Comparison of ENCODE assay signal across 21 cellular contexts in the genomic region with DNA sequence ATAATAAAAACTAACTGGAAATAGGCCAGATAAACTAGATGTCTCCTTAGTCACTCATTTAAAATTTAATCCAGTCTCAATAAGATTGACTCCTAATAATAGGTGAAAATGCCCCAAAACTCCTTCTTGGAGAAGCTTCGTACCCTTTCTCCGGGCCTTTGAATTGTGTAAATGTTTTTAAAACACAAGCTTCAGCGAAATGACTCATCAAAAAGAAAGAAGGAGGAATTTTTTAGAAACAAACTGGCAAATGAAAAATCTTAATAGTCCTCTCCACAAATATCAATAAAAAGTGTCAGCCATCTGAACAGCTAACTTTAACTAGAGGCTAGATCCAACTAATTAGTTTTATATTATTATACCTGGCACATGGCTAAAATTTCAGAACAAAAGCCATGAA. TPM values are rescaled to one million over a fixed set of nuclear protein-coding genes. Genes with fewer than 3 reads are reported as not detected.
DNase-seq lines count a peak whose midpoint lies in the region; ATAC-seq, FAIRE-seq and TF ChIP-seq lines count a peak whose summit lies in the region.
"Not testable (repeated sequence)": the region's sequence is repeated elsewhere in the genome, so short reads cannot be mapped to it uniquely, and the experiment has no call there.
"Had no signal": no experiment of that assay in that cellular context is flagged by ENCODE, and none has a peak within 500 bp of the region (broad histone marks: within the 10 kb centered on the region; RNA-seq: fewer than 3 reads in every experiment).

No MANE protein-coding gene starts in this region.

- WGBS in K562 (ENCODE audit: insufficient coverage, low coverage, missing lambda C conversion rate): 56% methylated on average over 3 of the region's 3 CpGs

- not testable (repeated sequence) for H3K9me1 ChIP-seq in K562 (ENCODE audit: control insufficient read depth, insufficient read depth, low read length)

- not testable (repeated sequence) for H3K36me3 Mint-ChIP-seq in chondrocyte (ENCODE audit: low read depth); mesothelial cell of epicardium

- H3K4me1 ChIP-seq in K562 (replicated peaks in 1 of 2; ENCODE audit: control insufficient read depth in 2 of 2, insufficient read depth in 2 of 2, low read length in 2 of 2): not testable (repeated sequence)

- TF ChIP-seq EP300 in K562 (IDR thresholded peaks at IDR 0.05; ENCODE audit: low read length): not testable (repeated sequence)

- intact Hi-C loops in K562 (cut with micrococcal nuclease): not testable (repeated sequence)

- H3K27ac ChIP-seq in SK-N-MC: 0 out of 2 replicates have a peak overlapping the region, but pooled peaks have one; percentile 13
- H3K27ac ChIP-seq in K562 (ENCODE audit: extremely low read depth, low read depth, low read length): not testable (repeated sequence)

- H3K27ac Mint-ChIP-seq in chondrocyte (ENCODE audit: unreplicated experiment): peak overlapping the region; percentile 22
- peak overlapping the region; percentile 10 for H3K27ac Mint-ChIP-seq in mesothelial cell of epicardium

- not testable (repeated sequence) for H3K9ac ChIP-seq in SK-N-MC (ENCODE audit: insufficient read length); K562 (ENCODE audit: insufficient read depth in 1 of 2, low read depth in 2 of 2, low read length in 2 of 2)

- TF ChIP-seq RAD21 in K562 (CRISPR knock-in tag; conservative IDR thresholded peaks at IDR 0.05 in 1 of 2, IDR thresholded peaks at IDR 0.05 in 1 of 2): not testable (repeated sequence)

- peak overlapping the region; percentile 62 for H2AFZ ChIP-seq in K562 (ENCODE audit: low read depth, low read length)

- H3K27me3 Mint-ChIP-seq in chondrocyte (ENCODE audit: low read depth); mesothelial cell of epicardium (ENCODE audit: low read depth): not testable (repeated sequence)

- not testable (repeated sequence) for H3K4me3 Mint-ChIP-seq in chondrocyte (ENCODE audit: unreplicated experiment); mesothelial cell of epicardium

- not testable (repeated sequence) for TF ChIP-seq CTCF in K562 (IDR thresholded peaks at IDR 0.05 in 2 of 3, conservative IDR thresholded peaks at IDR 0.05 in 1 of 3; ENCODE audit: insufficient read depth in 2 of 3, low read depth in 1 of 3, low read length in 3 of 3); chondrocyte (IDR thresholded peaks at IDR 0.05); fibroblast of villous mesenchyme (IDR thresholded peaks at IDR 0.05; ENCODE audit: insufficient read depth, low read depth, low read length); mesothelial cell of epicardium (IDR thresholded peaks at IDR 0.05; ENCODE audit: unreplicated experiment)

- peak; percentile 45 for FAIRE-seq in GM19239 (lab: Jason Lieb, UNC)
- not testable (repeated sequence) for FAIRE-seq in K562 (lab: Jason Lieb, UNC)

- not testable (repeated sequence) for H3K9me3 ChIP-seq in SK-N-MC (ENCODE audit: low read depth, low read length); K562 (replicated peaks; ENCODE audit: control insufficient read depth, insufficient read depth, low read depth, low read length)

- not testable (repeated sequence) for H4K20me1 ChIP-seq in K562 (replicated peaks; ENCODE audit: control insufficient read depth, insufficient read depth, low read length)

- POLR2A ChIA-PET in K562 (lab: Yijun Ruan, JAX): not testable (repeated sequence)

- TF ChIP-seq POLR2A in K562 (conservative IDR thresholded peaks at IDR 0.05): not testable (repeated sequence)

- not testable (repeated sequence) for H3K9me3 Mint-ChIP-seq in chondrocyte (ENCODE audit: low read depth); mesothelial cell of epicardium

- not testable (repeated sequence) for H3K36me3 ChIP-seq in SK-N-MC (ENCODE audit: insufficient read depth, low read length); K562 (ENCODE audit: control insufficient read depth, insufficient read depth, low read length)

- ATAC-seq in K562: not testable (repeated sequence)

- not testable (repeated sequence) for BruUV-seq in K562 (replicated peaks; lab: Mats Ljungman, UMichigan)

- not testable (repeated sequence) for H3K27me3 ChIP-seq in K562 (ENCODE audit: control insufficient read depth in 2 of 2, insufficient read depth in 2 of 2, low read length in 2 of 2)

- DNase-seq in GM19239 (ENCODE audit: insufficient read length, low spot score); SK-N-MC (ENCODE audit: low read depth, low spot score); K562 (ENCODE audit: extremely low read depth in 1 of 4, low spot score in 3 of 4); chondrocyte (ENCODE audit: low spot score); mesothelial cell of epicardium (ENCODE audit: low spot score in 2 of 2, unreplicated experiment in 2 of 2): not testable (repeated sequence)
- DNase-seq in fibroblast of villous mesenchyme (ENCODE audit: low read depth): peak; percentile 18
- peak; percentile 0 for DNase-seq in left kidney (ENCODE audit: low read depth, low spot score)

- H3K4me2 ChIP-seq in K562 (ENCODE audit: insufficient read depth, low read length): not testable (repeated sequence)

- not testable (repeated sequence) for H3K4me3 ChIP-seq in SK-N-MC; K562; fibroblast of villous mesenchyme (ENCODE audit: low read depth, low read length)

- CTCF ChIA-PET in K562 (lab: Yijun Ruan, JAX; ENCODE audit: low intra/inter-chr PET ratio): not testable (repeated sequence)

- in situ Hi-C loops in K562 (cut with MboI): not testable (repeated sequence)

- not testable (repeated sequence) for H3K79me2 ChIP-seq in K562 (ENCODE audit: control insufficient read depth, insufficient read depth, low read length)

- peaks cover 11% of the 10 kb centered on the region for H3K4me1 Mint-ChIP-seq in chondrocyte (ENCODE audit: low read depth)
- H3K4me1 Mint-ChIP-seq in mesothelial cell of epicardium: peaks cover 12% of the 10 kb centered on the region

TF ChIP-seq in K562, 482 proteins besides CTCF, POLR2A, EP300 and RAD21 (continues in another document):
- TF ChIP-seq L3MBTL2 (IDR thresholded peaks at IDR 0.05) (peak; percentile 34; the same call in 1 of the 2 replicates), NFE2L1 (tag; IDR thresholded peaks at IDR 0.05; ENCODE audit: borderline replicate concordance, low read depth) (peak; percentile 49; the same call in 1 of the 2 replicates)

RNA-seq across cellular contexts. Expression of a gene that starts 33.9 kb away (rescaled TPM):
- 1.4 and 2.2 TPM in 2 replicates for total RNA-seq in K562 (2011; cell fraction: chromatin; rRNA removed; ENCODE audit: low replicate concordance)
- 1.3 and 2.0 TPM in 2 replicates for total RNA-seq in K562 (2011; cell fraction: nucleolus; rRNA removed)
- total RNA-seq in K562 (2011; cell fraction: nucleoplasm; rRNA removed): 2.4 and 2.8 TPM in 2 replicates
- total RNA-seq in K562 (2014; rRNA removed) (0.08 and 0.18 TPM in 2 replicates), K562 (2014; rRNA removed; fragmentation: Illumina TruSeq; extraction: Trizol) (0.40 and 0.54 TPM in 2 replicates), K562 (2015; rRNA removed; fragmentation: Illumina TruSeq; extraction: Trizol) (0.19 and 0.36 TPM in 2 replicates), K562 (2021) (0.11 and 0.49 TPM in 2 replicates), chondrocyte (not detected in 3 replicates), fibroblast of villous mesenchyme (not detected in 2 replicates), mesothelial cell of epicardium (not detected in 3 replicates)
- polyA plus RNA-seq in K562 (2011; rRNA removed) (0.87 and 1.1 TPM in 2 replicates), K562 (2014; fragmentation: Illumina TruSeq; extraction: Trizol) (0.27 and 0.35 TPM in 2 replicates), K562 (2014; fragmentation: Nextera tagmentation; extraction: Ambion mirVana) (under 1 TPM; 0.41 TPM), K562 (2014; rRNA removed) (0.27 and 0.36 TPM in 2 replicates)
- 0.18 and 0.25 TPM in 2 replicates for polyA plus RNA-seq in K562 (2011; cell fraction: cytosol; rRNA removed)
- polyA plus RNA-seq in K562 (2011; cell fraction: nucleus; rRNA removed): 0.95 and 1.6 TPM in 2 replicates
- 0.55 and 1.00 TPM in 2 replicates for polyA plus RNA-seq in K562 (2012)
- 1.1 and 1.4 TPM in 2 replicates for polyA minus RNA-seq in K562 (2011; rRNA and poly(A)+ RNA removed)
- polyA minus RNA-seq in K562 (2011; cell fraction: cytosol; rRNA and poly(A)+ RNA removed): not detected in 2 replicates
- 0.94 and 2.4 TPM in 2 replicates for polyA minus RNA-seq in K562 (2011; cell fraction: nucleus; rRNA and poly(A)+ RNA removed)
- total RNA-seq: A172; A673; B cell; Caco-2; Calu3; CD4-positive, alpha-beta memory T cell; CD4-positive, alpha-beta T cell; CD4-positive, CD25-positive, alpha-beta regulatory T cell; CD8-positive, alpha-beta memory T cell; CD8-positive, alpha-beta T cell; Daoy had no signal
- polyA plus RNA-seq: A549; AG04450; BJ; CD4-positive, alpha-beta memory T cell; CD4-positive, CD25-positive, alpha-beta regulatory T cell had no signal

RNA-seq across cellular contexts. Expression of a gene that starts 47.5 kb away (rescaled TPM):
- 0.81 and 1.4 TPM in 2 replicates for total RNA-seq in K562 (2011; cell fraction: chromatin; rRNA removed; ENCODE audit: low replicate concordance)
- 0.39 and 0.67 TPM in 2 replicates for total RNA-seq in K562 (2011; cell fraction: nucleolus; rRNA removed)
- 1.2 and 1.7 TPM in 2 replicates for total RNA-seq in K562 (2011; cell fraction: nucleoplasm; rRNA removed)
- total RNA-seq in K562 (2014; rRNA removed): 0.12 TPM in 1 of 2 replicates, not detected in the other
- total RNA-seq in K562 (2014; rRNA removed; fragmentation: Illumina TruSeq; extraction: Trizol): not detected in 2 replicates
- total RNA-seq in K562 (2015; rRNA removed; fragmentation: Illumina TruSeq; extraction: Trizol): 0.11 TPM in 2 replicates
- total RNA-seq in K562 (2021): 0.29 and 0.56 TPM in 2 replicates
- 0.24 and 0.32 TPM in 2 replicates for polyA plus RNA-seq in K562 (2011; rRNA removed)
- polyA plus RNA-seq in K562 (2011; cell fraction: cytosol; rRNA removed): 0.04 and 0.18 TPM in 2 replicates
- 0.37 and 0.51 TPM in 2 replicates for polyA plus RNA-seq in K562 (2011; cell fraction: nucleus; rRNA removed)
- polyA plus RNA-seq in K562 (2012): 0.21 TPM in 2 replicates
- 0.11 TPM in 1 of 2 replicates, not detected in the other for polyA plus RNA-seq in K562 (2014; fragmentation: Illumina TruSeq; extraction: Trizol)
- under 1 TPM; 0.04 to 0.15 TPM for polyA plus RNA-seq in K562 (2014; fragmentation: Nextera tagmentation; extraction: Ambion mirVana)
- 0.04 and 0.13 TPM in 2 replicates for polyA plus RNA-seq in K562 (2014; rRNA removed)
- 0.45 and 0.49 TPM in 2 replicates for polyA minus RNA-seq in K562 (2011; rRNA and poly(A)+ RNA removed)
- not detected in 2 replicates for polyA minus RNA-seq in K562 (2011; cell fraction: cytosol; rRNA and poly(A)+ RNA removed)
- polyA minus RNA-seq in K562 (2011; cell fraction: nucleus; rRNA and poly(A)+ RNA removed): 0.54 and 1.1 TPM in 2 replicates
- not detected in 3 replicates for total RNA-seq in chondrocyte
- not detected in 2 replicates for total RNA-seq in fibroblast of villous mesenchyme
- total RNA-seq in mesothelial cell of epicardium: not detected in 3 replicates
- total RNA-seq: A172; A673; Caco-2; Calu3; CD4-positive, CD25-positive, alpha-beta regulatory T cell; Daoy had no signal
- polyA plus RNA-seq: A549, AG04450, BJ had no signal
